Comparison of ENCODE assay signal across 8 cellular contexts in the genomic region with DNA sequence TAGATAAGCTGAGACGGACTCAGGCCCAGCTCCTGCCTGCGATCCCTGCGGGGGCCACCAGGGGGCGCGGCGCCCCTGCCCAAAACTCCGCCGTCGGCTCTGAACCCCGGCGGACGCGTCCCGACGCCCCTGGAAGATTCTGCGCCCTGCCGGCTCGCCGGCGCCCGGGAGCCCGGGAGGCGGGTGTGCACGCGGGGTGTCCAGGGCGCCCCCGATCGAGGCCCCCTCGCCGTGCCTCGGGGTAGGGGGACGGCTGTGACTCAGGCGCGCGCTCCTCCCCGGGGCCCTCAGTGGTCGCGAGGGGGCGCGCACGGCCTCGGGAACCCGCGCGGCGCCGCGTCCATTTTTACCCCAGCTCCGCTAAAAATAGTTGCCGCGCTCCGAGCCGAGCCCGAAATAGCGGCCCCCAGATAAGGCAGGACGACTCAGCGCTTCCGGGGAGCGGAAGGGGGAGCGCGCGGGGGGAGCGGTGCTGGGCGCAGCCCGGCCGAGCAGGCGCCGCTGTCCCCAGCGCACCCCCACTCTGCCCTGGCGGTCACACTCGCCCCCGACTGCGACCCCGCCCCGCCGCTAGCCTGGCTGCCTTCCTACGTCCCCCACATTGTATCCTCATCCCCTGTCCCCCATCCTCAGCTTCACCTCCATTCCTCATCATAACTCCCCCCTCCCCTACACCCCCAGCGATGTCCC. TPM values are rescaled to one million over a fixed set of nuclear protein-coding genes. Genes with fewer than 3 reads are reported as not detected.
DNase-seq lines count a peak whose midpoint lies in the region; ATAC-seq, FAIRE-seq and TF ChIP-seq lines count a peak whose summit lies in the region.

No MANE protein-coding gene starts in this region.

- DNase-seq in D341Med (ENCODE audit: low spot score) (peak; percentile 89), HL-60 (ENCODE audit: low read depth in 1 of 2, low spot score in 1 of 2) (peak; percentile 69 to 73), RCC 7860 (ENCODE audit: low spot score) (peak; percentile 38), fibroblast of lung (ENCODE audit: low read depth in 2 of 2) (peak; percentile 74 to 78)
- DNase-seq in activated T-helper 1 cell treated with anti-CD3 and anti-CD28 coated beads, Interleukin-2, amount 50 U/mL, for 16 hours (ENCODE audit: low read depth in 1 of 2, low spot score in 1 of 2) = peak; percentile 71 to 76
- peak; percentile 73 to 97 (median 86) for DNase-seq in naive thymus-derived CD8-positive, alpha-beta T cell
- peak; percentile 87 for DNase-seq in stimulated activated naive CD8-positive, alpha-beta T cell treated with anti-CD3 and anti-CD28 coated beads, Interleukin-15, Interleukin-2, amounts not matched to agents 100 U/mL and 50 U/mL, for 24 hours

- H3K4me1 ChIP-seq in fibroblast of lung (ENCODE audit: control insufficient read depth, extremely low read depth, insufficient read depth, low read length) = peaks cover 16% of the 10 kb centered on the region

- no peaks in the 10 kb centered on the region for H3K27me3 Mint-ChIP-seq in naive thymus-derived CD8-positive, alpha-beta T cell

- peak overlapping the region; percentile 76 for H3K4me2 ChIP-seq in fibroblast of lung (ENCODE audit: extremely low read depth, insufficient read depth, low read length)

- peak overlapping the region; percentile 38 for H3K4me3 ChIP-seq in HL-60 (replicated peaks; ENCODE audit: insufficient read depth, low read length)
- H3K4me3 ChIP-seq in fibroblast of lung (replicated peaks in 1 of 4; ENCODE audit: control extremely low read depth in 1 of 4, insufficient read depth in 1 of 4, low read depth in 3 of 4, low read length in 4 of 4) = peak overlapping the region; percentile 38 to 68 (median 48)

- H3K9ac ChIP-seq in fibroblast of lung (ENCODE audit: insufficient read depth, low read length) = peak overlapping the region; percentile 90

- FAIRE-seq in RCC 7860 (lab: Jason Lieb, UNC) = no peak

- peak; percentile 77 for TF ChIP-seq CTCF in HL-60 (IDR thresholded peaks at IDR 0.05; ENCODE audit: insufficient read depth, low read length)
- TF ChIP-seq CTCF in fibroblast of lung (conservative IDR thresholded peaks at IDR 0.05 in 1 of 2, IDR thresholded peaks at IDR 0.05 in 1 of 2; ENCODE audit: low read depth in 1 of 2, low read length in 2 of 2) = peak; percentile 78 to 93

- no peaks in the 10 kb centered on the region for H3K9me3 Mint-ChIP-seq in naive thymus-derived CD8-positive, alpha-beta T cell

- POLR2A ChIA-PET in naive thymus-derived CD8-positive, alpha-beta T cell (lab: Charles Lee) = interaction anchor here (0.6 to 7.8 kb wide), 10 partner anchors 12 to 329 kb away, joined by 3 to 133 read pairs (median 4); a partner anchor contains a TSS

- no peaks in the 10 kb centered on the region for H3K36me3 ChIP-seq in fibroblast of lung (ENCODE audit: control insufficient read depth, insufficient read depth, low read length)

- no peaks in the 10 kb centered on the region for H3K9me3 ChIP-seq in fibroblast of lung (ENCODE audit: control insufficient read depth, insufficient read depth, low read depth, low read length)

- H3K79me2 ChIP-seq in fibroblast of lung (ENCODE audit: control insufficient read depth, insufficient read depth, low read length) = no peaks in the 10 kb centered on the region

- H3K27me3 ChIP-seq in HL-60 (ENCODE audit: insufficient read depth, poor library complexity, severe bottlenecking) (no peaks in the 10 kb centered on the region), fibroblast of lung (ENCODE audit: control insufficient read depth, insufficient read depth, low read length) (no peaks in the 10 kb centered on the region)

- peak overlapping the region; percentile 63 for H2AFZ ChIP-seq in fibroblast of lung (ENCODE audit: low read length)

- H3K27ac ChIP-seq in HL-60 (replicated peaks) (peak overlapping the region; percentile 37; the same call in 1 of the 2 replicates), fibroblast of lung (ENCODE audit: insufficient read depth, low read length) (peak overlapping the region; percentile 87)

- H3K4me3 Mint-ChIP-seq in naive thymus-derived CD8-positive, alpha-beta T cell = peak overlapping the region; percentile 58 to 84 (median 76)

- ATAC-seq in GM19463 (IDR thresholded peaks at IDR 0.05; ENCODE audit: unreplicated experiment) = peak; percentile 45
- peak; percentile 59 to 66 for ATAC-seq in naive thymus-derived CD8-positive, alpha-beta T cell
- ATAC-seq in stimulated activated naive CD8-positive, alpha-beta T cell treated with anti-CD3 and anti-CD28 coated beads, Interleukin-15, Interleukin-2, amounts not matched to agents 100 U/mL and 50 U/mL, for 24 hours = peak; percentile 68

- H3K4me1 Mint-ChIP-seq in naive thymus-derived CD8-positive, alpha-beta T cell = peaks cover 18 to 40% (median 35%) of the 10 kb centered on the region in 4 donors

- peak overlapping the region in 6 of 10 donors; percentile 81 to 91 (median 89) for H3K27ac Mint-ChIP-seq in naive thymus-derived CD8-positive, alpha-beta T cell

- no peaks in the 10 kb centered on the region for H4K20me1 ChIP-seq in fibroblast of lung (ENCODE audit: control insufficient read depth, extremely low read depth, insufficient read depth, low read length)

- H3K36me3 Mint-ChIP-seq in naive thymus-derived CD8-positive, alpha-beta T cell = no peaks in the 10 kb centered on the region

RNA-seq across cellular contexts. Expression of a gene that starts 16.0 kb away (rescaled TPM):
- 81.1 and 81.4 TPM in 2 replicates for total RNA-seq in fibroblast of lung
- 49.3 and 69.6 TPM in 2 replicates for polyA plus RNA-seq in fibroblast of lung
- 104 and 125 TPM in 2 replicates for polyA plus RNA-seq in fibroblast of lung (2012)
- 181 and 256 TPM in 2 replicates for polyA minus RNA-seq in fibroblast of lung (ENCODE audit: low replicate concordance)
- total RNA-seq in naive thymus-derived CD8-positive, alpha-beta T cell = 10 to 100 TPM; 59.2 to 61.0 TPM
- polyA plus RNA-seq in naive thymus-derived CD8-positive, alpha-beta T cell = 10 to 100 TPM; 32.2 to 38.6 (median 33.7) TPM

RNA-seq across cellular contexts. Expression of a gene that starts 28.1 kb away (rescaled TPM):
- 9.5 and 24.9 TPM in 2 replicates for total RNA-seq in fibroblast of lung
- polyA plus RNA-seq in fibroblast of lung = 2.8 and 48.6 TPM in 2 replicates
- 4.6 and 43.1 TPM in 2 replicates for polyA plus RNA-seq in fibroblast of lung (2012)
- polyA minus RNA-seq in fibroblast of lung (ENCODE audit: low replicate concordance) = 20.3 and 218 TPM in 2 replicates
- total RNA-seq in naive thymus-derived CD8-positive, alpha-beta T cell = 1 to 10 TPM; 3.5 TPM
- polyA plus RNA-seq in naive thymus-derived CD8-positive, alpha-beta T cell = 10 to 100 TPM; 10.2 to 11.4 (median 11.0) TPM

RNA-seq across cellular contexts. Expression of a gene that starts 33.3 kb away (rescaled TPM):
- 3.6 and 5.4 TPM in 2 replicates for total RNA-seq in fibroblast of lung
- 4.7 and 5.3 TPM in 2 replicates for polyA plus RNA-seq in fibroblast of lung
- 3.5 and 4.3 TPM in 2 replicates for polyA plus RNA-seq in fibroblast of lung (2012)
- polyA minus RNA-seq in fibroblast of lung (ENCODE audit: low replicate concordance) = 5.8 and 7.2 TPM in 2 replicates
- 1 to 10 TPM; 3.3 to 3.4 TPM for total RNA-seq in naive thymus-derived CD8-positive, alpha-beta T cell
- polyA plus RNA-seq in naive thymus-derived CD8-positive, alpha-beta T cell = 1 to 10 TPM; 2.4 to 7.4 (median 4.4) TPM

RNA-seq across cellular contexts. Expression of a gene that starts 34.8 kb away (rescaled TPM):
- total RNA-seq in fibroblast of lung = 1.5 and 3.0 TPM in 2 replicates
- 1.2 and 5.8 TPM in 2 replicates for polyA plus RNA-seq in fibroblast of lung
- polyA plus RNA-seq in fibroblast of lung (2012) = 4.1 and 12.9 TPM in 2 replicates
- polyA minus RNA-seq in fibroblast of lung (ENCODE audit: low replicate concordance) = 0.74 and 8.8 TPM in 2 replicates
- 10 to 100 TPM; 12.4 to 13.2 TPM for total RNA-seq in naive thymus-derived CD8-positive, alpha-beta T cell
- 1 to 10 TPM in 2 of 3 donors, under 1 TPM in 1; 0.64 to 2.5 (median 1.2) TPM for polyA plus RNA-seq in naive thymus-derived CD8-positive, alpha-beta T cell

RNA-seq across cellular contexts. Expression of a gene that starts 57.1 kb away (rescaled TPM):
- total RNA-seq in fibroblast of lung = 5.1 and 7.9 TPM in 2 replicates
- polyA plus RNA-seq in fibroblast of lung = 8.9 and 11.7 TPM in 2 replicates
- polyA plus RNA-seq in fibroblast of lung (2012) = 19.8 and 23.8 TPM in 2 replicates
- 15.0 and 45.2 TPM in 2 replicates for polyA minus RNA-seq in fibroblast of lung (ENCODE audit: low replicate concordance)
- total RNA-seq in naive thymus-derived CD8-positive, alpha-beta T cell = 1 to 10 TPM; 1.0 to 1.8 TPM
- polyA plus RNA-seq in naive thymus-derived CD8-positive, alpha-beta T cell = under 1 TPM in 2 of 3 donors, not detected in 1; 0.27 to 0.41 TPM

Comparison
In these comparisons a context has a peak if more than half of its experiments do, and no peak if none do; other contexts are left out.
1. Peak in every context shown above with its lines: DNase-seq, ATAC-seq, H3K4me3 ChIP-seq and H3K27ac ChIP-seq.
2. DNase-seq: peak in every context shown above with its lines; median percentile 89 in D341Med; 87 in stimulated activated naive CD8-positive, alpha-beta T cell treated with anti-CD3 and anti-CD28 coated beads, Interleukin-15, Interleukin-2, amounts not matched to agents 100 U/mL and 50 U/mL, for 24 hours; 86 in naive thymus-derived CD8-positive, alpha-beta T cell; 76 in fibroblast of lung; 74 in activated T-helper 1 cell treated with anti-CD3 and anti-CD28 coated beads, Interleukin-2, amount 50 U/mL, for 16 hours; 71 in HL-60; 38 in RCC 7860.